Comparison of ENCODE assay signal across 8 cellular contexts in genomic region chr12:121352053-121353018, GRCh38. TPM values are rescaled to one million over a fixed set of nuclear protein-coding genes. Genes with fewer than 3 reads are reported as not detected.
DNase-seq lines count a peak whose midpoint lies in the region; ATAC-seq and TF ChIP-seq lines count a peak whose summit lies in the region.

Gene ANAPC5 (minus strand): TSS chr12:121352411. CDS start chr12:121352340, 71 bp downstream.

- H3K27me3 ChIP-seq in H7 (ENCODE audit: control insufficient read depth, insufficient read depth, low read length), result no peaks in the 10 kb centered on the region

- H3K36me3 Mint-ChIP-seq in natural killer cell treated with Interleukin-12 subunit alpha and Interleukin-12 subunit beta and Interleukin-15 and Interleukin-18, amount 100 ng/mL, for 72 hours, result no peaks in the 10 kb centered on the region

- peak within 1 kb of the TSS; percentile 92 to 98 for H3K27ac Mint-ChIP-seq in natural killer cell treated with Interleukin-12 subunit alpha and Interleukin-12 subunit beta and Interleukin-15 and Interleukin-18, amount 100 ng/mL, for 72 hours

- ATAC-seq in natural killer cell treated with Interleukin-12 subunit alpha and Interleukin-12 subunit beta and Interleukin-15 and Interleukin-18, amount 100 ng/mL, for 72 hours, result peak; percentile 100
- ATAC-seq in stimulated activated naive CD8-positive, alpha-beta T cell treated with anti-CD3 and anti-CD28 coated beads, Interleukin-15, Interleukin-2, amounts not matched to agents 100 U/mL and 50 U/mL, for 24 hours, result peak; percentile 100

- peak within 1 kb of the TSS; percentile 99 for H3K4me3 Mint-ChIP-seq in natural killer cell treated with Interleukin-12 subunit alpha and Interleukin-12 subunit beta and Interleukin-15 and Interleukin-18, amount 100 ng/mL, for 72 hours

- TF ChIP-seq CTCF in fibroblast of pulmonary artery (IDR thresholded peaks at IDR 0.05; ENCODE audit: low read length, missing control alignments), result no peak

- peaks cover 17 to 38% of the 10 kb centered on the region in 2 donors for H3K4me1 Mint-ChIP-seq in natural killer cell treated with Interleukin-12 subunit alpha and Interleukin-12 subunit beta and Interleukin-15 and Interleukin-18, amount 100 ng/mL, for 72 hours (ENCODE audit: low read depth in 2 of 2)

- DNase-seq in ELR (ENCODE audit: low read depth) (peak; percentile 99), H7 (peak; percentile 94), M059J (ENCODE audit: low read depth) (peak; percentile 99), SHP77 (lab: John Stamatoyannopoulos, UW) (peak; percentile 99), fibroblast of pulmonary artery (ENCODE audit: low read depth) (peak; percentile 99)
- peak; percentile 88 for DNase-seq in activated effector memory CD4-positive, alpha-beta T cell treated with Interleukin-2 at 50 U/mL for 16 hours
- peak; percentile 94 for DNase-seq in natural killer cell treated with Interleukin-12 subunit alpha and Interleukin-12 subunit beta and Interleukin-15 and Interleukin-18, amount 100 ng/mL, for 72 hours (ENCODE audit: low spot score)
- peak; percentile 87 for DNase-seq in stimulated activated naive CD8-positive, alpha-beta T cell treated with anti-CD3 and anti-CD28 coated beads, Interleukin-15, Interleukin-2, amounts not matched to agents 100 U/mL and 50 U/mL, for 24 hours

- no peaks in the 10 kb centered on the region for H3K9me3 Mint-ChIP-seq in natural killer cell treated with Interleukin-12 subunit alpha and Interleukin-12 subunit beta and Interleukin-15 and Interleukin-18, amount 100 ng/mL, for 72 hours

- H3K4me3 ChIP-seq in H7 (ENCODE audit: insufficient read depth, low read depth, low read length), result peak within 1 kb of the TSS; percentile 80
- H3K4me3 ChIP-seq in fibroblast of pulmonary artery (replicated peaks; ENCODE audit: low read depth, low read length), result peak within 1 kb of the TSS; percentile 99

- peaks cover 0 to 3% of the 10 kb centered on the region in 2 donors for H3K27me3 Mint-ChIP-seq in natural killer cell treated with Interleukin-12 subunit alpha and Interleukin-12 subunit beta and Interleukin-15 and Interleukin-18, amount 100 ng/mL, for 72 hours

- H3K36me3 ChIP-seq in H7 (replicated peaks; ENCODE audit: control insufficient read depth, insufficient read depth, low read length), result no peaks in the 10 kb centered on the region

RNA-seq across cellular contexts. Expression of gene ANAPC5, which starts in this region (rescaled TPM):
- 161 and 167 TPM in 2 replicates for total RNA-seq in H7 (2014; rRNA removed; shearing (Covaris generic))
- total RNA-seq in M059J (2014; rRNA removed; shearing (Covaris generic)), result 143 and 169 TPM in 2 replicates
- 100 to 1,000 TPM; 130 to 229 TPM for total RNA-seq in natural killer cell treated with Interleukin-12 subunit alpha and Interleukin-12 subunit beta and Interleukin-15 and Interleukin-18, amount 100 ng/mL, for 72 hours

Comparison
In these comparisons a context has a peak if more than half of its experiments do, and no peak if none do; other contexts are left out.
1. Peak in every context shown above with its lines: DNase-seq, ATAC-seq and H3K4me3 ChIP-seq.